ENCODE assay signal across 1 cellular context in the genomic region with DNA sequence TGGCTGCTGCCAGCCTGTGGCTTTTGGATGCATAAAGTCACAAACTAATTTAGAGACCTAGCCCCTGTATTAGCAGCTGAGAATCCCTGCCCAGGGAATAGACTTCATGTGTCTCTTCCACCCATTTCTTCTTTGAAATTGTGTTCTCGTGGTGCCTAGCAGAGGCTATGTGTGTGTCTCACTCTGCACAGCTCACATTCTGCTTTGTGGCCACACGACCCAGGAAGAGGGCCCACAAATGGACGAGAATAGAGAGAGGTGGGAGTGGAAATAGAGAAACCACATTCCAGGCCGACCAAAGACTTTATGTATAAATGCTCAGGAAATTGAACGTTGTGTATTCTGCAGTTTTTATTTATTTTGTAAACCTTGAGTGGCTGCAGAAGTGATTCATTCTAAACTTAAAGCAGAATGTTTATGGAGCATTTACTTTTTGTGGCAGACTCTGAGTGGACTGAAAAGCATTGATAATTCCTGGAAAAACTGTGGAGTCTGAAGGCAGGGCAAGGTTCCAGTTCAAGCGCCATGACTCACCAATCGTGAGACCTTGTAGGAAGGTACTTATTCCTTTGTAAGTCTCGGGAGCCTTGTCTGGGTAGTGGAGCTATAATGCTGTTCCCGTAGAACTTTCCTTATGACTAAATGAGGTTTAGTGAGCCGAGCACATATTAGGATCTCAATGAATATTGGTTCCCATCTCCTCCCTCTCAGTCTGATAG.
TF ChIP-seq lines count a peak whose summit lies in the region.

No MANE protein-coding gene starts in this region.

TF ChIP-seq in HepG2, 621 proteins besides CTCF, POLR2A, EP300 and RAD21:
- TF ChIP-seq FOSL1 (CRISPR knock-in tag; IDR thresholded peaks at IDR 0.05; ENCODE audit: borderline replicate concordance), result 0 out of 2 replicates have a peak, but pooled peaks have one; percentile 12
- peak; percentile 82 for TF ChIP-seq FOSL2 (CRISPR knock-in tag; IDR thresholded peaks at IDR 0.05)
- TF ChIP-seq ZKSCAN1 (IDR thresholded peaks at IDR 0.05; ENCODE audit: low read length), result no peak
- TF ChIP-seq, protein P1, sequence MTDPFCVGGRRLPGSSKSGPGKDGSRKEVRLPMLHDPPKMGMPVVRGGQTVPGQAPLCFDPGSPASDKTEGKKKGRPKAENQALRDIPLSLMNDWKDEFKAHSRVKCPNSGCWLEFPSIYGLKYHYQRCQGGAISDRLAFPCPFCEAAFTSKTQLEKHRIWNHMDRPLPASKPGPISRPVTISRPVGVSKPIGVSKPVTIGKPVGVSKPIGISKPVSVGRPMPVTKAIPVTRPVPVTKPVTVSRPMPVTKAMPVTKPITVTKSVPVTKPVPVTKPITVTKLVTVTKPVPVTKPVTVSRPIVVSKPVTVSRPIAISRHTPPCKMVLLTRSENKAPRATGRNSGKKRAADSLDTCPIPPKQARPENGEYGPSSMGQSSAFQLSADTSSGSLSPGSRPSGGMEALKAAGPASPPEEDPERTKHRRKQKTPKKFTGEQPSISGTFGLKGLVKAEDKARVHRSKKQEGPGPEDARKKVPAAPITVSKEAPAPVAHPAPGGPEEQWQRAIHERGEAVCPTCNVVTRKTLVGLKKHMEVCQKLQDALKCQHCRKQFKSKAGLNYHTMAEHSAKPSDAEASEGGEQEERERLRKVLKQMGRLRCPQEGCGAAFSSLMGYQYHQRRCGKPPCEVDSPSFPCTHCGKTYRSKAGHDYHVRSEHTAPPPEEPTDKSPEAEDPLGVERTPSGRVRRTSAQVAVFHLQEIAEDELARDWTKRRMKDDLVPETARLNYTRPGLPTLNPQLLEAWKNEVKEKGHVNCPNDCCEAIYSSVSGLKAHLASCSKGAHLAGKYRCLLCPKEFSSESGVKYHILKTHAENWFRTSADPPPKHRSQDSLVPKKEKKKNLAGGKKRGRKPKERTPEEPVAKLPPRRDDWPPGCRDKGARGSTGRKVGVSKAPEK (CRISPR knock-in tag; IDR thresholded peaks at IDR 0.05; ENCODE audit: borderline replicate concordance), result no peak
- TF ChIP-seq SKI (IDR thresholded peaks at IDR 0.05; ENCODE audit: partially characterized antibody), result peak; percentile 88
- TF ChIP-seq CENPX (CRISPR knock-in tag; IDR thresholded peaks at IDR 0.05), result no peak
- TF ChIP-seq BCL6 (CRISPR knock-in tag; IDR thresholded peaks at IDR 0.05), result peak; percentile 98
- TF ChIP-seq RARA (CRISPR knock-in tag; IDR thresholded peaks at IDR 0.05), result peak; percentile 76
- TF ChIP-seq FOXK1 (CRISPR knock-in tag; IDR thresholded peaks at IDR 0.05; ENCODE audit: borderline replicate concordance, low read depth), result 0 out of 2 replicates have a peak, but pooled peaks have one; percentile 20
- TF ChIP-seq NR2F1 (CRISPR knock-in tag; IDR thresholded peaks at IDR 0.05), result peak in 1 of 2 experiments; percentile 39; a peak in 1 of 4 replicates
- peak; percentile 84 for TF ChIP-seq TBL1XR1 (IDR thresholded peaks at IDR 0.05; ENCODE audit: borderline replicate concordance, low read length, partially characterized antibody)
